ENCODE assay signal across 6 cellular contexts in genomic region chr17:12438212-12438611, GRCh38.
"Had no signal": no experiment of that assay in that cellular context is flagged by ENCODE, and none has a peak within 500 bp of the region (broad histone marks: within the 10 kb centered on the region; RNA-seq: fewer than 3 reads in every experiment).

No MANE protein-coding gene starts in this region.

- FAIRE-seq: G401.6, GM18507, GM19239 had no signal

- H3K4me3 ChIP-seq: GM12878 had no signal

- DNase-seq: GDM1, GF-D8 had no signal
